In genomic region chr9:93060746-93061259, GRCh38 we compare ENCODE assay signal across 10 cellular contexts. TPM values are rescaled to one million over a fixed set of nuclear protein-coding genes. Genes with fewer than 3 reads are reported as not detected.
A peak's percentile ranks its signal among the peaks of the same experiment; 100 is the strongest.
DNase-seq lines count a peak whose midpoint lies in the region; ATAC-seq, FAIRE-seq and TF ChIP-seq lines count a peak whose summit lies in the region.
"Had no signal": no experiment of that assay in that cellular context is flagged by ENCODE, and none has a peak within 500 bp of the region (broad histone marks: within the 10 kb centered on the region; RNA-seq: fewer than 3 reads in every experiment).

No MANE protein-coding gene starts in this region.

- H3K9me3 Mint-ChIP-seq in activated CD8-positive, alpha-beta memory T cell treated with anti-CD3 and anti-CD28 coated beads, Interleukin-2, amount 10 ng/mL, durations not matched to agents 7 days and 5 days (ENCODE audit: low read depth): no peaks in the 10 kb centered on the region

- peaks cover 69% of the 10 kb centered on the region for H3K4me1 Mint-ChIP-seq in activated CD8-positive, alpha-beta memory T cell treated with anti-CD3 and anti-CD28 coated beads, Interleukin-2, amount 10 ng/mL, durations not matched to agents 7 days and 5 days

- peak overlapping the region; percentile 85 for H3K4me3 Mint-ChIP-seq in activated CD8-positive, alpha-beta memory T cell treated with anti-CD3 and anti-CD28 coated beads, Interleukin-2, amount 10 ng/mL, durations not matched to agents 7 days and 5 days

- H3K27me3 ChIP-seq in thoracic aorta (replicated peaks; ENCODE audit: insufficient read depth): no peaks in the 10 kb centered on the region

- H3K4me3 ChIP-seq in fibroblast of mammary gland (ENCODE audit: control insufficient read depth, low read depth, low read length) (no peak overlapping the region), thoracic aorta (no peak overlapping the region)

- H3K27me3 Mint-ChIP-seq in activated CD8-positive, alpha-beta memory T cell treated with anti-CD3 and anti-CD28 coated beads, Interleukin-2, amount 10 ng/mL, durations not matched to agents 7 days and 5 days: no peaks in the 10 kb centered on the region

- H3K9me3 ChIP-seq in thoracic aorta: no peaks in the 10 kb centered on the region

- H3K36me3 ChIP-seq in thoracic aorta: no peaks in the 10 kb centered on the region

- TF ChIP-seq CTCF in fibroblast of mammary gland (conservative IDR thresholded peaks at IDR 0.05; ENCODE audit: control insufficient read depth, insufficient read depth, low read depth, low read length): no peak
- TF ChIP-seq CTCF in thoracic aorta (IDR thresholded peaks at IDR 0.05): no peak

- no peak for ATAC-seq in activated CD8-positive, alpha-beta memory T cell treated with anti-CD3 and anti-CD28 coated beads, Interleukin-2, amount 10 ng/mL, durations not matched to agents 7 days and 5 days
- ATAC-seq in thoracic aorta (ENCODE audit: insufficient number of reproducible peaks, low FRiP score, low read depth) (no peak), HG03159 (IDR thresholded peaks at IDR 0.05; ENCODE audit: unreplicated experiment) (no peak)

- CTCF ChIA-PET in activated CD8-positive, alpha-beta memory T cell treated with anti-CD3 and anti-CD28 coated beads, Interleukin-2, amount 10 ng/mL, durations not matched to agents 7 days and 5 days (lab: Charles Lee): interaction anchor here (0.9 to 2.6 kb wide), 9 partner anchors 16 to 244 kb away, joined by 3 to 9 read pairs (median 4); partner anchors contain the start of gene CARD19

- FAIRE-seq in RCC 7860 (lab: Jason Lieb, UNC): no peak

- H3K36me3 Mint-ChIP-seq in activated CD8-positive, alpha-beta memory T cell treated with anti-CD3 and anti-CD28 coated beads, Interleukin-2, amount 10 ng/mL, durations not matched to agents 7 days and 5 days: peaks cover 24% of the 10 kb centered on the region

- peak overlapping the region; percentile 93 for H3K27ac Mint-ChIP-seq in activated CD8-positive, alpha-beta memory T cell treated with anti-CD3 and anti-CD28 coated beads, Interleukin-2, amount 10 ng/mL, durations not matched to agents 7 days and 5 days

- peak overlapping the region; percentile 1 to 8 for H3K27ac ChIP-seq in thoracic aorta

- no peak for DNase-seq in activated CD8-positive, alpha-beta memory T cell treated with anti-CD3 and anti-CD28 coated beads, Interleukin-2, amount 10 ng/mL, durations not matched to agents 7 days and 5 days
- no peak for DNase-seq in activated CD8-positive, alpha-beta memory T cell treated with anti-CD3 and anti-CD28 coated beads, Interleukin-2, amount 50 U/mL, for 4 hours
- peak; percentile 73 for DNase-seq in RCC 7860 (ENCODE audit: low spot score)
- DNase-seq in fibroblast of mammary gland (ENCODE audit: low read depth): peak; percentile 82
- no peak for DNase-seq in thoracic aorta (ENCODE audit: low spot score)
- no peak for DNase-seq in stimulated activated CD4-positive, alpha-beta T cell treated with anti-CD3 and anti-CD28 coated beads, Interleukin-4, amount 100 ng/mL, for 1 hour
- no peak for DNase-seq in NCI-H524 treated with DMSO at 0.1 percent for 48 hours (lab: John Stamatoyannopoulos, UW)
- DNase-seq: amygdala, glutamatergic neuron had no signal

- peaks cover 32 to 55% of the 10 kb centered on the region in 2 donors for H3K4me1 ChIP-seq in thoracic aorta (ENCODE audit: control insufficient read depth in 1 of 2, low read depth in 2 of 2)

RNA-seq across cellular contexts. Expression of gene SUSD3, which starts 2.3 kb away (rescaled TPM):
- total RNA-seq in activated CD8-positive, alpha-beta memory T cell treated with anti-CD3 and anti-CD28 coated beads, Interleukin-2, amount 10 ng/mL, durations not matched to agents 7 days and 5 days: 10 to 100 TPM; 40.1 to 67.3 TPM
- total RNA-seq in thoracic aorta: 10 to 100 TPM in 1 of 2 donors, 1 to 10 TPM in 1; 7.0 to 21.4 TPM

RNA-seq across cellular contexts. Expression of gene CARD19, which starts 35.2 kb away (rescaled TPM):
- total RNA-seq in activated CD8-positive, alpha-beta memory T cell treated with anti-CD3 and anti-CD28 coated beads, Interleukin-2, amount 10 ng/mL, durations not matched to agents 7 days and 5 days: 10 to 100 TPM; 45.0 to 83.0 TPM
- 100 to 1,000 TPM in 1 of 2 donors, 10 to 100 TPM in 1; 46.3 to 103 TPM for total RNA-seq in thoracic aorta

Comparison
In these comparisons a context has a peak if more than half of its experiments do, and no peak if none do; other contexts are left out.
1. DNase-seq: peak in RCC 7860 (single experiment) and fibroblast of mammary gland (single experiment); none in activated CD8-positive, alpha-beta memory T cell treated with anti-CD3 and anti-CD28 coated beads, Interleukin-2, amount 10 ng/mL, durations not matched to agents 7 days and 5 days (single experiment), activated CD8-positive, alpha-beta memory T cell treated with anti-CD3 and anti-CD28 coated beads, Interleukin-2, amount 50 U/mL, for 4 hours (single experiment), thoracic aorta (single experiment), stimulated activated CD4-positive, alpha-beta T cell treated with anti-CD3 and anti-CD28 coated beads, Interleukin-4, amount 100 ng/mL, for 1 hour (single experiment) and NCI-H524 treated with DMSO at 0.1 percent for 48 hours (single experiment).